ENCODE assay signal across 1 cellular context in the genomic region with DNA sequence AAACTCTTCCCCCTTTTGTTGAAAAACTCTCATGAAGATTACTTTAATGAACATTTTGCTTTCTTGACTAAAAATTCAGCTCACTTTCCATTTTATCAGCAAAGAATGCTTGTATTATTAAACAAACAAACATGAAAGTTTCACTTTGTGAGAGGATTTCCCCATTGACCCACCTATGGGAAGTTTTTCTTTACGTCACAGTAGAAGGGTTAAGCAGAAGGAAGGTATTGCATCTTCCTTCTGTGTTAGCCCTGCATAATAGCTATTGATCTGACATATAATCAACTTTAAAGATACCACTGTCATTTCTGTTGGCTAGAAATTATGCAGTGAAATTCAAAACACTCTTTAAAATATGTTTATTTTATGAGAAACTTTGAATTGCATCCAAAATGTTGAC.
TF ChIP-seq lines count a peak whose summit lies in the region.

No MANE protein-coding gene starts in this region.

TF ChIP-seq in WTC11, 78 proteins besides CTCF, POLR2A, EP300 and RAD21 (continued from another document):
- TF ChIP-seq, protein P1, sequence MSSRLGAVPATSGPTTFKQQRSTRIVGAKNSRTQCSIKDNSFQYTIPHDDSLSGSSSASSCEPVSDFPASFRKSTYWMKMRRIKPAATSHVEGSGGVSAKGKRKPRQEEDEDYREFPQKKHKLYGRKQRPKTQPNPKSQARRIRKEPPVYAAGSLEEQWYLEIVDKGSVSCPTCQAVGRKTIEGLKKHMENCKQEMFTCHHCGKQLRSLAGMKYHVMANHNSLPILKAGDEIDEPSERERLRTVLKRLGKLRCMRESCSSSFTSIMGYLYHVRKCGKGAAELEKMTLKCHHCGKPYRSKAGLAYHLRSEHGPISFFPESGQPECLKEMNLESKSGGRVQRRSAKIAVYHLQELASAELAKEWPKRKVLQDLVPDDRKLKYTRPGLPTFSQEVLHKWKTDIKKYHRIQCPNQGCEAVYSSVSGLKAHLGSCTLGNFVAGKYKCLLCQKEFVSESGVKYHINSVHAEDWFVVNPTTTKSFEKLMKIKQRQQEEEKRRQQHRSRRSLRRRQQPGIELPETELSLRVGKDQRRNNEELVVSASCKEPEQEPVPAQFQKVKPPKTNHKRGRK (CRISPR knock-in tag; IDR thresholded peaks at IDR 0.05; ENCODE audit: borderline replicate concordance) = no peak
- TF ChIP-seq HMGA2 (CRISPR knock-in tag; IDR thresholded peaks at IDR 0.05) (no peak), ZNF232 (CRISPR knock-in tag; IDR thresholded peaks at IDR 0.05) (no peak), ELF4 (CRISPR knock-in tag; IDR thresholded peaks at IDR 0.05; ENCODE audit: low read depth) (no peak)
- TF ChIP-seq, protein P2, sequence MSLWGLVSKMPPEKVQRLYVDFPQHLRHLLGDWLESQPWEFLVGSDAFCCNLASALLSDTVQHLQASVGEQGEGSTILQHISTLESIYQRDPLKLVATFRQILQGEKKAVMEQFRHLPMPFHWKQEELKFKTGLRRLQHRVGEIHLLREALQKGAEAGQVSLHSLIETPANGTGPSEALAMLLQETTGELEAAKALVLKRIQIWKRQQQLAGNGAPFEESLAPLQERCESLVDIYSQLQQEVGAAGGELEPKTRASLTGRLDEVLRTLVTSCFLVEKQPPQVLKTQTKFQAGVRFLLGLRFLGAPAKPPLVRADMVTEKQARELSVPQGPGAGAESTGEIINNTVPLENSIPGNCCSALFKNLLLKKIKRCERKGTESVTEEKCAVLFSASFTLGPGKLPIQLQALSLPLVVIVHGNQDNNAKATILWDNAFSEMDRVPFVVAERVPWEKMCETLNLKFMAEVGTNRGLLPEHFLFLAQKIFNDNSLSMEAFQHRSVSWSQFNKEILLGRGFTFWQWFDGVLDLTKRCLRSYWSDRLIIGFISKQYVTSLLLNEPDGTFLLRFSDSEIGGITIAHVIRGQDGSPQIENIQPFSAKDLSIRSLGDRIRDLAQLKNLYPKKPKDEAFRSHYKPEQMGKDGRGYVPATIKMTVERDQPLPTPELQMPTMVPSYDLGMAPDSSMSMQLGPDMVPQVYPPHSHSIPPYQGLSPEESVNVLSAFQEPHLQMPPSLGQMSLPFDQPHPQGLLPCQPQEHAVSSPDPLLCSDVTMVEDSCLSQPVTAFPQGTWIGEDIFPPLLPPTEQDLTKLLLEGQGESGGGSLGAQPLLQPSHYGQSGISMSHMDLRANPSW (CRISPR knock-in tag; conservative IDR thresholded peaks at IDR 0.05; ENCODE audit: low read depth) = no peak
- TF ChIP-seq, protein P3, sequence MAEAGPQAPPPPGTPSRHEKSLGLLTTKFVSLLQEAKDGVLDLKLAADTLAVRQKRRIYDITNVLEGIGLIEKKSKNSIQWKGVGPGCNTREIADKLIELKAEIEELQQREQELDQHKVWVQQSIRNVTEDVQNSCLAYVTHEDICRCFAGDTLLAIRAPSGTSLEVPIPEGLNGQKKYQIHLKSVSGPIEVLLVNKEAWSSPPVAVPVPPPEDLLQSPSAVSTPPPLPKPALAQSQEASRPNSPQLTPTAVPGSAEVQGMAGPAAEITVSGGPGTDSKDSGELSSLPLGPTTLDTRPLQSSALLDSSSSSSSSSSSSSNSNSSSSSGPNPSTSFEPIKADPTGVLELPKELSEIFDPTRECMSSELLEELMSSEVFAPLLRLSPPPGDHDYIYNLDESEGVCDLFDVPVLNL (CRISPR knock-in tag; IDR thresholded peaks at IDR 0.05; ENCODE audit: borderline replicate concordance, low read depth) = no peak
- TF ChIP-seq, protein P4, sequence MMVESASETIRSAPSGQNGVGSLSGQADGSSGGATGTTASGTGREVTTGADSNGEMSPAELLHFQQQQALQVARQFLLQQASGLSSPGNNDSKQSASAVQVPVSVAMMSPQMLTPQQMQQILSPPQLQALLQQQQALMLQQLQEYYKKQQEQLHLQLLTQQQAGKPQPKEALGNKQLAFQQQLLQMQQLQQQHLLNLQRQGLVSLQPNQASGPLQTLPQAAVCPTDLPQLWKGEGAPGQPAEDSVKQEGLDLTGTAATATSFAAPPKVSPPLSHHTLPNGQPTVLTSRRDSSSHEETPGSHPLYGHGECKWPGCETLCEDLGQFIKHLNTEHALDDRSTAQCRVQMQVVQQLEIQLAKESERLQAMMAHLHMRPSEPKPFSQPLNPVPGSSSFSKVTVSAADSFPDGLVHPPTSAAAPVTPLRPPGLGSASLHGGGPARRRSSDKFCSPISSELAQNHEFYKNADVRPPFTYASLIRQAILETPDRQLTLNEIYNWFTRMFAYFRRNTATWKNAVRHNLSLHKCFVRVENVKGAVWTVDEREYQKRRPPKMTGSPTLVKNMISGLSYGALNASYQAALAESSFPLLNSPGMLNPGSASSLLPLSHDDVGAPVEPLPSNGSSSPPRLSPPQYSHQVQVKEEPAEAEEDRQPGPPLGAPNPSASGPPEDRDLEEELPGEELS (CRISPR knock-in tag; IDR thresholded peaks at IDR 0.05) = no peak
